8 cellular contexts compared by ENCODE assay signal in genomic region chr7:22549667-22550513, GRCh38. TPM values are rescaled to one million over a fixed set of nuclear protein-coding genes. Genes with fewer than 3 reads are reported as not detected.
DNase-seq lines count a peak whose midpoint lies in the region; ATAC-seq and TF ChIP-seq lines count a peak whose summit lies in the region.

No MANE protein-coding gene starts in this region.

- H3K27me3 ChIP-seq in cardiac muscle cell (peaks cover 10% of the 10 kb centered on the region), testis (no peaks in the 10 kb centered on the region)

- WGBS in testis, 2 donors = 6% methylated on average over 47 to 48 of the region's 48 CpGs

- H3K4me1 ChIP-seq in cardiac muscle cell (ENCODE audit: low read depth) = no peaks in the 10 kb centered on the region
- peaks cover 10% of the 10 kb centered on the region for H3K4me1 ChIP-seq in testis

- no peak for TF ChIP-seq POLR2A in testis (IDR thresholded peaks at IDR 0.05)

- H3K27me3 Mint-ChIP-seq in activated naive CD4-positive, alpha-beta T cell treated with anti-CD3 and anti-CD28 coated beads, Interleukin-2, amount 10 ng/mL, durations not matched to agents 7 days and 5 days = peaks cover 82% of the 10 kb centered on the region

- no peaks in the 10 kb centered on the region for H3K36me3 Mint-ChIP-seq in activated naive CD4-positive, alpha-beta T cell treated with anti-CD3 and anti-CD28 coated beads, Interleukin-2, amount 10 ng/mL, durations not matched to agents 7 days and 5 days

- ATAC-seq in Right ventricle myocardium inferior = no peak
- no peak for ATAC-seq in HG03521 (IDR thresholded peaks at IDR 0.05; ENCODE audit: unreplicated experiment)

- H3K4me3 Mint-ChIP-seq in activated naive CD4-positive, alpha-beta T cell treated with anti-CD3 and anti-CD28 coated beads, Interleukin-2, amount 10 ng/mL, durations not matched to agents 7 days and 5 days = no peak overlapping the region

- no peak overlapping the region for H3K27ac Mint-ChIP-seq in activated naive CD4-positive, alpha-beta T cell treated with anti-CD3 and anti-CD28 coated beads, Interleukin-2, amount 10 ng/mL, durations not matched to agents 7 days and 5 days

- no peak overlapping the region for H3K27ac ChIP-seq in cardiac muscle cell
- H3K27ac ChIP-seq in testis = no peak overlapping the region

- CTCF ChIA-PET in activated naive CD4-positive, alpha-beta T cell treated with anti-CD3 and anti-CD28 coated beads, Interleukin-2, amount 10 ng/mL, durations not matched to agents 7 days and 5 days (lab: Charles Lee) = no interaction called here

- peaks cover 17% of the 10 kb centered on the region for H3K4me1 Mint-ChIP-seq in activated naive CD4-positive, alpha-beta T cell treated with anti-CD3 and anti-CD28 coated beads, Interleukin-2, amount 10 ng/mL, durations not matched to agents 7 days and 5 days

- no peaks in the 10 kb centered on the region for H3K9me3 Mint-ChIP-seq in activated naive CD4-positive, alpha-beta T cell treated with anti-CD3 and anti-CD28 coated beads, Interleukin-2, amount 10 ng/mL, durations not matched to agents 7 days and 5 days

- peak; percentile 46 for TF ChIP-seq CTCF in cardiac muscle cell (IDR thresholded peaks at IDR 0.05; ENCODE audit: low read depth, low read length)
- TF ChIP-seq CTCF in testis (IDR thresholded peaks at IDR 0.05) = peak in 1 of 3 experiments; percentile 48

- peak overlapping the region; percentile 37 for H3K4me3 ChIP-seq in cardiac muscle cell
- peak overlapping the region in 1 of 2 donors; percentile 47 for H3K4me3 ChIP-seq in testis

- H3K9me3 ChIP-seq in cardiac muscle cell (ENCODE audit: low read depth) (no peaks in the 10 kb centered on the region), testis (no peaks in the 10 kb centered on the region)

- intact Hi-C loops in Right ventricle myocardium inferior (cut with DNase I) (no loop called here), testis (cut with DNase I; ENCODE audit: low total_unique reads) (no loop called here)

- DNase-seq in cardiac muscle cell (ENCODE audit: low read depth in 1 of 2, low spot score in 1 of 2) = peak; percentile 25 to 66
- DNase-seq in Right ventricle myocardium inferior (ENCODE audit: missing footprints) = no peak
- peak; percentile 44 for DNase-seq in NCI-H1930 (lab: John Stamatoyannopoulos, UW)
- peak; percentile 62 for DNase-seq in activated naive CD4-positive, alpha-beta T cell treated with anti-CD3 and anti-CD28 coated beads, Interleukin-2, amount 10 ng/mL, durations not matched to agents 7 days and 5 days
- DNase-seq in iris pigment epithelial cell (ENCODE audit: low read depth) = peak; percentile 18
- DNase-seq in testis = peak; percentile 60
- DNase-seq in AG08395 (ENCODE audit: low spot score) = no peak

- H3K36me3 ChIP-seq in cardiac muscle cell (no peaks in the 10 kb centered on the region), testis (ENCODE audit: low read depth, missing control alignments) (no peaks in the 10 kb centered on the region)

RNA-seq across cellular contexts. Expression of gene STEAP1B, which starts 49.9 kb away (rescaled TPM):
- total RNA-seq in cardiac muscle cell = 0.11 TPM in 1 of 2 replicates, not detected in the other
- 0.16 TPM in 1 of 2 replicates, not detected in the other for polyA plus RNA-seq in cardiac muscle cell
- not detected for total RNA-seq in Right ventricle myocardium inferior
- total RNA-seq in testis = 10 to 100 TPM; 11.3 TPM
- polyA plus RNA-seq in testis (ENCODE audit: insufficient read depth, low read depth, low replicate concordance) = 7.4 TPM

Comparison
In these comparisons a context has a peak if more than half of its experiments do, and no peak if none do; other contexts are left out.
1. DNase-seq: peak in cardiac muscle cell (2 of 2), NCI-H1930 (2 of 2), activated naive CD4-positive, alpha-beta T cell treated with anti-CD3 and anti-CD28 coated beads, Interleukin-2, amount 10 ng/mL, durations not matched to agents 7 days and 5 days (single experiment), iris pigment epithelial cell (single experiment) and testis (single experiment); none in Right ventricle myocardium inferior (single experiment) and AG08395 (single experiment).
2. RNA of gene STEAP1B, which starts 49.9 kb away (total RNA-seq): 11.3 TPM in testis; not detected in Right ventricle myocardium inferior (single experiment) and 0.11 TPM in cardiac muscle cell; every median in the first group is over 10 times any median in the second.